7 cellular contexts compared by ENCODE assay signal in genomic region chr9:68706579-68707201, GRCh38.
DNase-seq lines count a peak whose midpoint lies in the region; ATAC-seq lines count a peak whose summit lies in the region.

No MANE protein-coding gene starts in this region.

- H3K27ac ChIP-seq in muscle layer of duodenum (ENCODE audit: low read length): peak overlapping the region; percentile 78

- no peaks in the 10 kb centered on the region for H3K9me3 ChIP-seq in muscle layer of duodenum (ENCODE audit: control insufficient read depth in 1 of 2, low read length in 2 of 2)

- peaks cover 5 to 18% of the 10 kb centered on the region in 2 donors for H3K4me1 ChIP-seq in muscle layer of duodenum (ENCODE audit: control insufficient read depth in 1 of 2, insufficient read depth in 2 of 2, low read length in 2 of 2)

- ATAC-seq in GM18909 (IDR thresholded peaks at IDR 0.05; ENCODE audit: poor library complexity, unreplicated experiment) (peak; percentile 35), HG02678 (IDR thresholded peaks at IDR 0.05; ENCODE audit: unreplicated experiment) (peak; percentile 36), GM19397 (IDR thresholded peaks at IDR 0.05; ENCODE audit: unreplicated experiment) (no peak), HG03135 (IDR thresholded peaks at IDR 0.05; ENCODE audit: unreplicated experiment) (no peak)

- H3K36me3 ChIP-seq in muscle layer of duodenum (ENCODE audit: control insufficient read depth in 1 of 2, insufficient read depth in 2 of 2, low read length in 2 of 2): no peaks in the 10 kb centered on the region

- DNase-seq in activated T-cell treated with anti-CD3 and anti-CD28 coated beads, Interleukin-2, amount 50 U/mL, for 48 hours: peak; percentile 17 to 22
- DNase-seq in KBM-7: no peak

- H3K4me3 ChIP-seq in muscle layer of duodenum (ENCODE audit: low read depth in 1 of 2, low read length in 2 of 2): peak overlapping the region; percentile 68 to 82

- in situ Hi-C loops in KBM-7 (cut with MboI; ENCODE audit: low pct_unique_long_range_greater_than_20kb, low sequenced_read_pairs): loop anchor here (25.0 kb wide), 1 partner anchor 306 kb away; the partner anchor contains the start of gene PRKACG

- peaks cover 12% of the 10 kb centered on the region for H3K27me3 ChIP-seq in muscle layer of duodenum (ENCODE audit: low read depth, low read length)

Comparison
In these comparisons a context has a peak if more than half of its experiments do, and no peak if none do; other contexts are left out.
1. ATAC-seq: peak in GM18909 (single experiment) and HG02678 (single experiment); none in GM19397 (single experiment) and HG03135 (single experiment).